Comparison of ENCODE assay signal across 8 cellular contexts in genomic region chr14:36524874-36525745, GRCh38. TPM values are rescaled to one million over a fixed set of nuclear protein-coding genes. Genes with fewer than 3 reads are reported as not detected.
DNase-seq lines count a peak whose midpoint lies in the region; TF ChIP-seq lines count a peak whose summit lies in the region.
"Had no signal": no experiment of that assay in that cellular context is flagged by ENCODE, and none has a peak within 500 bp of the region (broad histone marks: within the 10 kb centered on the region; RNA-seq: fewer than 3 reads in every experiment).

No MANE protein-coding gene starts in this region.

- peaks cover 11 to 32% (median 15%) of the 10 kb centered on the region in 6 donors for H3K4me1 ChIP-seq in spleen

- no peak overlapping the region for H3K27ac ChIP-seq in spleen

- no peaks in the 10 kb centered on the region for H3K36me3 ChIP-seq in spleen

- peaks cover 8 to 93% (median 79%) of the 10 kb centered on the region in 7 donors for H3K27me3 ChIP-seq in spleen (replicated peaks in 1 of 7)

- DNase-seq in NB4 (ENCODE audit: low read depth) = peak; percentile 13
- DNase-seq in epithelial cell of esophagus (ENCODE audit: low read depth) = peak; percentile 60
- peak; percentile 9 for DNase-seq in renal cortical epithelial cell (ENCODE audit: low read depth)
- DNase-seq in spleen = no peak
- DNase-seq in OCI-M1 (lab: John Stamatoyannopoulos, UW) = no peak
- DNase-seq in epidermal melanocyte (ENCODE audit: insufficient read length, low spot score) = no peak
- DNase-seq: activated CD4-positive, alpha-beta T cell treated with anti-CD3 and anti-CD28 coated beads, Interleukin-2, amount 50 U/mL, for 48 hours had no signal

- TF ChIP-seq CTCF in GM12874 (IDR thresholded peaks at IDR 0.05; ENCODE audit: insufficient read depth, low read depth, low read length) (peak; percentile 47), NB4 (IDR thresholded peaks at IDR 0.05; ENCODE audit: low read depth, low read length) (peak; percentile 24), epithelial cell of esophagus (IDR thresholded peaks at IDR 0.05; ENCODE audit: insufficient read depth, low read depth, low read length, missing control alignments) (peak; percentile 76), spleen (IDR thresholded peaks at IDR 0.05 in 8 of 11, conservative IDR thresholded peaks at IDR 0.05 in 3 of 11) (peak in 3 of 11 experiments; percentile 8 to 20 (median 11))

- peaks cover 0 to 15% (median 1%) of the 10 kb centered on the region in 8 donors for H3K9me3 ChIP-seq in spleen

- TF ChIP-seq POLR2A in NB4 (IDR thresholded peaks at IDR 0.05; ENCODE audit: extremely low read depth, insufficient read length) (no peak), spleen (IDR thresholded peaks at IDR 0.05) (no peak)

- H3K4me3 ChIP-seq in NB4 (ENCODE audit: low read depth, low read length) = no peak overlapping the region
- peak overlapping the region; percentile 31 for H3K4me3 ChIP-seq in epithelial cell of esophagus (ENCODE audit: low read length)
- H3K4me3 ChIP-seq in spleen = peak overlapping the region in 1 of 8 donors; percentile 8

- intact Hi-C loops in spleen (cut with DNase I; ENCODE audit: low total_unique reads) = no loop called here

- 6 to 15% (median 8%) methylated on average over 35 to 54 of the region's 54 CpGs for WGBS in spleen, 5 donors

RNA-seq across cellular contexts. Expression of gene NKX2-1, which starts 5.1 kb away (rescaled TPM):
- total RNA-seq in renal cortical epithelial cell (not detected in 2 replicates), spleen (not detected)
- not detected for polyA plus RNA-seq in spleen

RNA-seq across cellular contexts. Expression of gene NKX2-8, which starts 57.3 kb away (rescaled TPM):
- total RNA-seq in renal cortical epithelial cell = not detected in 2 replicates
- total RNA-seq in spleen = not detected
- not detected for polyA plus RNA-seq in spleen

Comparison
In these comparisons a context has a peak if more than half of its experiments do, and no peak if none do; other contexts are left out.
1. DNase-seq: peak in NB4 (single experiment), epithelial cell of esophagus (single experiment) and renal cortical epithelial cell (single experiment); none in spleen (single experiment), OCI-M1 (single experiment) and epidermal melanocyte (single experiment).